12 cellular contexts compared by ENCODE assay signal in genomic region chr15:98946301-98947255, GRCh38.
DNase-seq lines count a peak whose midpoint lies in the region; ATAC-seq lines count a peak whose summit lies in the region.
"Had no signal": no experiment of that assay in that cellular context is flagged by ENCODE, and none has a peak within 500 bp of the region (broad histone marks: within the 10 kb centered on the region; RNA-seq: fewer than 3 reads in every experiment).

No MANE protein-coding gene starts in this region.

- no peak for ATAC-seq in activated naive CD4-positive, alpha-beta T cell treated with anti-CD3 and anti-CD28 coated beads, Interleukin-2, amount 50 U/mL, for 72 hours
- peak; percentile 88 for ATAC-seq in aorta (ENCODE audit: low FRiP score)
- no peak for ATAC-seq in HG02870 (IDR thresholded peaks at IDR 0.05; ENCODE audit: unreplicated experiment)

- H3K4me1 ChIP-seq in neuronal stem cell (ENCODE audit: control insufficient read depth in 2 of 2, insufficient read depth in 1 of 2, low read depth in 1 of 2, low read length in 2 of 2) (no peaks in the 10 kb centered on the region), aorta (ENCODE audit: control insufficient read depth in 1 of 2, insufficient read depth in 2 of 2, low read length in 2 of 2) (no peaks in the 10 kb centered on the region)

- no peak overlapping the region for H3K4me2 ChIP-seq in neuronal stem cell (ENCODE audit: insufficient read depth, low read length, poor library complexity, severe bottlenecking)

- no CpG with 5 or more reads among the region's 15 CpGs for WGBS in neuronal stem cell (ENCODE audit: extremely low coverage in 2 of 2, insufficient read length in 2 of 2, insufficient replicate concordance in 1 of 2), 2 donors
- 13 to 15% methylated on average over 15 of the region's 15 CpGs for WGBS in aorta, 2 donors

- peak overlapping the region; percentile 45 for H3K18ac ChIP-seq in neuronal stem cell (ENCODE audit: low read length)

- no peak overlapping the region for H3K14ac ChIP-seq in neuronal stem cell (ENCODE audit: low read length)

- H2BK5ac ChIP-seq in neuronal stem cell (ENCODE audit: low read length): no peak overlapping the region

- no peak overlapping the region for H2AK5ac ChIP-seq in neuronal stem cell (ENCODE audit: low read depth, low read length)

- no peaks in the 10 kb centered on the region for H3K79me1 ChIP-seq in neuronal stem cell (ENCODE audit: low read depth, low read length)

- H3K36me3 ChIP-seq in neuronal stem cell (replicated peaks in 1 of 2; ENCODE audit: control insufficient read depth in 2 of 2, insufficient read depth in 2 of 2, low read length in 2 of 2) (peaks cover 36 to 97% of the 10 kb centered on the region in 2 donors), aorta (ENCODE audit: control insufficient read depth in 1 of 2, insufficient read depth in 2 of 2, low read length in 1 of 2) (peaks cover 0 to 5% of the 10 kb centered on the region in 2 donors)

- peak overlapping the region; percentile 58 to 76 for H3K27ac Mint-ChIP-seq in activated naive CD4-positive, alpha-beta T cell treated with anti-CD3 and anti-CD28 coated beads, Interleukin-2, amount 50 U/mL, for 72 hours
- H3K27ac Mint-ChIP-seq: activated T-helper 1 cell treated with anti-CD3 and anti-CD28 coated beads, Interleukin-12 subunit alpha, Interleukin-12 subunit beta, Interleukin-2, Interleukin-4 antibody, amounts not matched to agents 30 ng/mL and 10 ng/mL and 1 ng/mL, durations not matched to agents 14 hours and 24 hours and 36 hours had no signal

- H3K27ac ChIP-seq in neuronal stem cell (replicated peaks; ENCODE audit: low read length): no peak overlapping the region
- peak overlapping the region; percentile 17 to 90 for H3K27ac ChIP-seq in aorta (ENCODE audit: low read depth in 1 of 2, low read length in 2 of 2)

- intact Hi-C loops in aorta (cut with DNase I): loop anchor here (5.0 to 10.0 kb wide), 3 partner anchors 36 to 282 kb away; no protein-coding TSS in a partner anchor

- H3K4ac ChIP-seq in neuronal stem cell (ENCODE audit: low read length): no peak overlapping the region

- H2BK15ac ChIP-seq in neuronal stem cell (ENCODE audit: low read length): no peak overlapping the region

- H2BK12ac ChIP-seq in neuronal stem cell (ENCODE audit: low read length): no peak overlapping the region

- H2AFZ ChIP-seq in neuronal stem cell (ENCODE audit: low read length): no peak overlapping the region

- peaks cover 5 to 7% of the 10 kb centered on the region in 2 donors for H3K36me3 Mint-ChIP-seq in activated naive CD4-positive, alpha-beta T cell treated with anti-CD3 and anti-CD28 coated beads, Interleukin-2, amount 50 U/mL, for 72 hours

- H3K4me3 ChIP-seq in neuronal stem cell (ENCODE audit: low read length in 2 of 2) (no peak overlapping the region), aorta (ENCODE audit: low read length in 2 of 2) (no peak overlapping the region)

- H2BK120ac ChIP-seq in neuronal stem cell (ENCODE audit: low read depth, low read length): no peak overlapping the region

- H4K8ac ChIP-seq in neuronal stem cell (ENCODE audit: low read depth, low read length): no peak overlapping the region

- no peak overlapping the region for H4K91ac ChIP-seq in neuronal stem cell (ENCODE audit: low read depth, low read length, poor library complexity)

- no peaks in the 10 kb centered on the region for H3K9me3 Mint-ChIP-seq in activated naive CD4-positive, alpha-beta T cell treated with anti-CD3 and anti-CD28 coated beads, Interleukin-2, amount 50 U/mL, for 72 hours
- H3K9me3 Mint-ChIP-seq: activated T-helper 1 cell treated with anti-CD3 and anti-CD28 coated beads, Interleukin-12 subunit alpha, Interleukin-12 subunit beta, Interleukin-2, Interleukin-4 antibody, amounts not matched to agents 30 ng/mL and 10 ng/mL and 1 ng/mL, durations not matched to agents 14 hours and 24 hours and 36 hours; nephron progenitor cell had no signal

- peak overlapping the region; percentile 75 for H3K23ac ChIP-seq in neuronal stem cell (ENCODE audit: low read depth, low read length, poor library complexity)

- no peak overlapping the region for H3K9ac ChIP-seq in neuronal stem cell (ENCODE audit: low read depth, low read length, poor library complexity)

- DNase-seq in activated naive CD4-positive, alpha-beta T cell treated with anti-CD3 and anti-CD28 coated beads, Interleukin-2, amount 50 U/mL, for 72 hours (ENCODE audit: low spot score in 2 of 2): no peak
- no peak for DNase-seq in activated naive CD4-positive, alpha-beta T cell (lab: John Stamatoyannopoulos, UW)
- peak; percentile 70 for DNase-seq in foreskin melanocyte
- DNase-seq in neuronal stem cell (ENCODE audit: low spot score): no peak
- DNase-seq in aorta: peak; percentile 90 to 91
- no peak for DNase-seq in NCI-H1694 treated with DMSO at 0.1 percent for 48 hours (lab: John Stamatoyannopoulos, UW)
- no peak for DNase-seq in A172 (ENCODE audit: low spot score)
- DNase-seq: cortex of kidney, NCI-H2107, nephron progenitor cell had no signal

- H3K27me3 ChIP-seq in neuronal stem cell (ENCODE audit: control insufficient read depth in 3 of 3, insufficient read depth in 3 of 3, low read depth in 1 of 3, low read length in 3 of 3) (no peaks in the 10 kb centered on the region), aorta (ENCODE audit: control insufficient read depth in 1 of 2, insufficient read depth in 2 of 2, low read length in 1 of 2) (no peaks in the 10 kb centered on the region)

- H3K9me3 ChIP-seq in neuronal stem cell (replicated peaks in 1 of 2; ENCODE audit: control insufficient read depth in 2 of 2, insufficient read depth in 1 of 2, low read depth in 1 of 2, low read length in 2 of 2): no peaks in the 10 kb centered on the region
- H3K9me3 ChIP-seq in aorta (ENCODE audit: control insufficient read depth, low read length): no peaks in the 10 kb centered on the region

Comparison
In these comparisons a context has a peak if more than half of its experiments do, and no peak if none do; other contexts are left out.
1. DNase-seq: peak in foreskin melanocyte (single experiment) and aorta (2 of 2); none in activated naive CD4-positive, alpha-beta T cell treated with anti-CD3 and anti-CD28 coated beads, Interleukin-2, amount 50 U/mL, for 72 hours (0 of 2), activated naive CD4-positive, alpha-beta T cell (0 of 4), neuronal stem cell (single experiment), NCI-H1694 treated with DMSO at 0.1 percent for 48 hours (single experiment) and A172 (single experiment).